In the genomic region with DNA sequence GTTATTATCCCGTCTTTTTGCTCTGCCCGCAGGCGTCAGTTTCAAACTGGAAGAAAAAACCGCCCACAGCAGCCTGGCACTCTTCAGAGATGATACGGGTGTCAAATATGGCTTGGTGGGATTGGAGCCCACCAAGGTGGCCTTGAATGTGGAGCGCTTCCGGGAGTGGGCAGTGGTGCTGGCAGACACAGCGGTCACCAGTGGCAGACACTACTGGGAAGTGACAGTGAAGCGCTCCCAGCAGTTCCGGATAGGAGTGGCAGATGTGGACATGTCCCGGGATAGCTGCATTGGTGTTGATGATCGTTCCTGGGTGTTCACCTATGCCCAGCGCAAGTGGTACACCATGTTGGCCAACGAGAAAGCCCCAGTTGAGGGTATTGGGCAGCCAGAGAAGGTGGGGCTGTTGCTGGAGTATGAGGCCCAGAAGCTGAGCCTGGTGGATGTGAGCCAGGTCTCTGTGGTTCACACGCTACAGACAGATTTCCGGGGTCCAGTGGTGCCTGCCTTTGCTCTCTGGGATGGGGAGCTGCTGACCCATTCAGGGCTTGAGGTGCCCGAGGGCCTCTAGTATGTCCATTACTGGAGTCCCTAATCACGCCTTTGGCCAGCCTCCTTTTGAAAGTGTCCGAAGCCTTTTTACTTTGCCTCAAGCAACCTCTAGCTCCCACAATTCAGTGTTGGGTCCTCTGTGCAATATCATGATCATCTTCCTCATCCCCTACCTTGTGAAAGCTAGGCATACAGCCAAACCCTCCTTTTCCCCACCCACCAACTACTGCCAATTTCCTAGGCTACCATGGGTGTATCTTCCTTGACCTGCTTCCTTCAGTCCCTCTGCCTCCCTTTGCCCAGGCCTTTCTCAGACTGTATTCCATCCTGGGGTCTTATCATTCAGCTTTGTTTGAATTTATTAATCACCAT, we compare ENCODE assay signal across 8 cellular contexts. TPM values are rescaled to one million over a fixed set of nuclear protein-coding genes. Genes with fewer than 3 reads are reported as not detected.
DNase-seq lines count a peak whose midpoint lies in the region; ATAC-seq and TF ChIP-seq lines count a peak whose summit lies in the region.

No MANE protein-coding gene starts in this region.

- ATAC-seq in GM21367 (IDR thresholded peaks at IDR 0.05; ENCODE audit: unreplicated experiment): no peak

- peaks cover 2% of the 10 kb centered on the region for H3K4me1 Mint-ChIP-seq in glutamatergic neuron (ENCODE audit: low read depth, unreplicated experiment)

- no peaks in the 10 kb centered on the region for H3K27me3 ChIP-seq in prostate gland (replicated peaks; ENCODE audit: insufficient read depth)

- H3K4me3 ChIP-seq in HEK293 (ENCODE audit: low read depth, low read length) (peak overlapping the region; percentile 88), prostate gland (peak overlapping the region; percentile 67 to 81)

- H3K36me3 ChIP-seq in HEK293 (ENCODE audit: control insufficient read depth in 2 of 2, insufficient read depth in 1 of 2, low read length in 2 of 2) (peaks cover 0 to 39% of the 10 kb centered on the region in 2 experiments; a peak in 2 of 3 replicates), prostate gland (no peaks in the 10 kb centered on the region)

- POLR2A ChIA-PET in HEK293 (lab: Yijun Ruan, JAX): interaction anchor here (0.5 to 1.8 kb wide), 5 partner anchors 19 to 126 kb away, joined by 3 to 5 read pairs (median 4); a partner anchor contains a TSS

- no peak for TF ChIP-seq POLR2A in prostate gland (IDR thresholded peaks at IDR 0.05)

- no peaks in the 10 kb centered on the region for H3K36me3 Mint-ChIP-seq in glutamatergic neuron (ENCODE audit: unreplicated experiment)

- H3K4me1 ChIP-seq in HEK293 (ENCODE audit: control insufficient read depth, insufficient read depth, low read length) (no peaks in the 10 kb centered on the region), prostate gland (replicated peaks) (peaks cover 3% of the 10 kb centered on the region)

- TF ChIP-seq CTCF in HEK293 (tag by site-specific recombination; IDR thresholded peaks at IDR 0.05) (no peak), glutamatergic neuron (IDR thresholded peaks at IDR 0.05; ENCODE audit: partially characterized antibody, unreplicated experiment) (no peak), prostate gland (IDR thresholded peaks at IDR 0.05) (no peak)

- DNase-seq in AG20443 (ENCODE audit: low spot score) (peak; percentile 24), glutamatergic neuron (no peak), prostate gland (ENCODE audit: low spot score) (no peak), NCI-H774 (lab: John Stamatoyannopoulos, UW) (no peak), NCI-H446 treated with DMSO at 0.1 percent for 48 hours (lab: John Stamatoyannopoulos, UW) (no peak)
- DNase-seq in activated CD4-positive, alpha-beta T cell treated with anti-CD3 and anti-CD28 coated beads, Interleukin-2, amount 50 U/mL, for 48 hours: peak; percentile 17 to 20

- peak overlapping the region; percentile 99 for H3K4me3 Mint-ChIP-seq in glutamatergic neuron (ENCODE audit: unreplicated experiment)

- peaks cover 10% of the 10 kb centered on the region for H3K27me3 Mint-ChIP-seq in glutamatergic neuron (ENCODE audit: unreplicated experiment)

- intact Hi-C loops in prostate gland (cut with DNase I): loop anchor here (5.0 to 10.0 kb wide), 2 partner anchors 274 to 342 kb away; a partner anchor contains a TSS

- 35% methylated on average over 19 of the region's 19 CpGs for WGBS in prostate gland

- H3K9me3 ChIP-seq in HEK293 (ENCODE audit: control insufficient read depth, insufficient read depth, low read depth, low read length): no peaks in the 10 kb centered on the region
- H3K9me3 ChIP-seq in prostate gland: no peaks in the 10 kb centered on the region

- CTCF ChIA-PET in HEK293 (lab: Yijun Ruan, JAX): interaction anchor here (0.5 to 1.3 kb wide), 9 partner anchors 22 to 648 kb away, joined by 3 to 8 read pairs (median 3); a partner anchor contains a TSS

- H3K27ac ChIP-seq in HEK293 (ENCODE audit: extremely low read depth, low read depth, low read length) (peak overlapping the region; percentile 38; the same call in 1 of the 2 replicates), prostate gland (peak overlapping the region; percentile 81 to 85)

- H3K27ac Mint-ChIP-seq in glutamatergic neuron (ENCODE audit: unreplicated experiment): peak overlapping the region; percentile 99

- H3K9me3 Mint-ChIP-seq in glutamatergic neuron (ENCODE audit: unreplicated experiment): peaks cover 6% of the 10 kb centered on the region

TF ChIP-seq in HEK293, 187 proteins besides CTCF, POLR2A, EP300 and RAD21 (continues in another document):
- TF ChIP-seq, protein P1, sequence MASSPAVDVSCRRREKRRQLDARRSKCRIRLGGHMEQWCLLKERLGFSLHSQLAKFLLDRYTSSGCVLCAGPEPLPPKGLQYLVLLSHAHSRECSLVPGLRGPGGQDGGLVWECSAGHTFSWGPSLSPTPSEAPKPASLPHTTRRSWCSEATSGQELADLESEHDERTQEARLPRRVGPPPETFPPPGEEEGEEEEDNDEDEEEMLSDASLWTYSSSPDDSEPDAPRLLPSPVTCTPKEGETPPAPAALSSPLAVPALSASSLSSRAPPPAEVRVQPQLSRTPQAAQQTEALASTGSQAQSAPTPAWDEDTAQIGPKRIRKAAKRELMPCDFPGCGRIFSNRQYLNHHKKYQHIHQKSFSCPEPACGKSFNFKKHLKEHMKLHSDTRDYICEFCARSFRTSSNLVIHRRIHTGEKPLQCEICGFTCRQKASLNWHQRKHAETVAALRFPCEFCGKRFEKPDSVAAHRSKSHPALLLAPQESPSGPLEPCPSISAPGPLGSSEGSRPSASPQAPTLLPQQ (tag by site-specific recombination; IDR thresholded peaks at IDR 0.05): no peak
- TF ChIP-seq, protein P2, sequence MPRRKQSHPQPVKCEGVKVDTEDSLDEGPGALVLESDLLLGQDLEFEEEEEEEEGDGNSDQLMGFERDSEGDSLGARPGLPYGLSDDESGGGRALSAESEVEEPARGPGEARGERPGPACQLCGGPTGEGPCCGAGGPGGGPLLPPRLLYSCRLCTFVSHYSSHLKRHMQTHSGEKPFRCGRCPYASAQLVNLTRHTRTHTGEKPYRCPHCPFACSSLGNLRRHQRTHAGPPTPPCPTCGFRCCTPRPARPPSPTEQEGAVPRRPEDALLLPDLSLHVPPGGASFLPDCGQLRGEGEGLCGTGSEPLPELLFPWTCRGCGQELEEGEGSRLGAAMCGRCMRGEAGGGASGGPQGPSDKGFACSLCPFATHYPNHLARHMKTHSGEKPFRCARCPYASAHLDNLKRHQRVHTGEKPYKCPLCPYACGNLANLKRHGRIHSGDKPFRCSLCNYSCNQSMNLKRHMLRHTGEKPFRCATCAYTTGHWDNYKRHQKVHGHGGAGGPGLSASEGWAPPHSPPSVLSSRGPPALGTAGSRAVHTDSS (tag by site-specific recombination; IDR thresholded peaks at IDR 0.05): peak; percentile 37; the same call in 1 of the 2 replicates
- TF ChIP-seq, protein P3, sequence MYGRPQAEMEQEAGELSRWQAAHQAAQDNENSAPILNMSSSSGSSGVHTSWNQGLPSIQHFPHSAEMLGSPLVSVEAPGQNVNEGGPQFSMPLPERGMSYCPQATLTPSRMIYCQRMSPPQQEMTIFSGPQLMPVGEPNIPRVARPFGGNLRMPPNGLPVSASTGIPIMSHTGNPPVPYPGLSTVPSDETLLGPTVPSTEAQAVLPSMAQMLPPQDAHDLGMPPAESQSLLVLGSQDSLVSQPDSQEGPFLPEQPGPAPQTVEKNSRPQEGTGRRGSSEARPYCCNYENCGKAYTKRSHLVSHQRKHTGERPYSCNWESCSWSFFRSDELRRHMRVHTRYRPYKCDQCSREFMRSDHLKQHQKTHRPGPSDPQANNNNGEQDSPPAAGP (tag by site-specific recombination; IDR thresholded peaks at IDR 0.05): no peak
- TF ChIP-seq, protein P4, sequence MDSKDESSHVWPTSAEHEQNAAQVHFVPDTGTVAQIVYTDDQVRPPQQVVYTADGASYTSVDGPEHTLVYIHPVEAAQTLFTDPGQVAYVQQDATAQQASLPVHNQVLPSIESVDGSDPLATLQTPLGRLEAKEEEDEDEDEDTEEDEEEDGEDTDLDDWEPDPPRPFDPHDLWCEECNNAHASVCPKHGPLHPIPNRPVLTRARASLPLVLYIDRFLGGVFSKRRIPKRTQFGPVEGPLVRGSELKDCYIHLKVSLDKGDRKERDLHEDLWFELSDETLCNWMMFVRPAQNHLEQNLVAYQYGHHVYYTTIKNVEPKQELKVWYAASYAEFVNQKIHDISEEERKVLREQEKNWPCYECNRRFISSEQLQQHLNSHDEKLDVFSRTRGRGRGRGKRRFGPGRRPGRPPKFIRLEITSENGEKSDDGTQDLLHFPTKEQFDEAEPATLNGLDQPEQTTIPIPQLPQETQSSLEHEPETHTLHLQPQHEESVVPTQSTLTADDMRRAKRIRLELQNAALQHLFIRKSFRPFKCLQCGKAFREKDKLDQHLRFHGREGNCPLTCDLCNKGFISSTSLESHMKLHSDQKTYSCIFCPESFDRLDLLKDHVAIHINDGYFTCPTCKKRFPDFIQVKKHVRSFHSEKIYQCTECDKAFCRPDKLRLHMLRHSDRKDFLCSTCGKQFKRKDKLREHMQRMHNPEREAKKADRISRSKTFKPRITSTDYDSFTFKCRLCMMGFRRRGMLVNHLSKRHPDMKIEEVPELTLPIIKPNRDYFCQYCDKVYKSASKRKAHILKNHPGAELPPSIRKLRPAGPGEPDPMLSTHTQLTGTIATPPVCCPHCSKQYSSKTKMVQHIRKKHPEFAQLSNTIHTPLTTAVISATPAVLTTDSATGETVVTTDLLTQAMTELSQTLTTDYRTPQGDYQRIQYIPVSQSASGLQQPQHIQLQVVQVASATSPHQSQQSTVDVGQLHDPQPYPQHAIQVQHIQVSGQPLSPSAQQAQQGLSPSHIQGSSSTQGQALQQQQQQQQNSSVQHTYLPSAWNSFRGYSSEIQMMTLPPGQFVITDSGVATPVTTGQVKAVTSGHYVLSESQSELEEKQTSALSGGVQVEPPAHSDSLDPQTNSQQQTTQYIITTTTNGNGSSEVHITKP (tag by site-specific recombination; IDR thresholded peaks at IDR 0.05): peak; percentile 51; the same call in 1 of the 2 replicates
- TF ChIP-seq ZNF366 (tag by site-specific recombination; conservative IDR thresholded peaks at IDR 0.05) (no peak), ZBTB17 (tag by site-specific recombination; IDR thresholded peaks at IDR 0.05) (no peak), ZNF138 (tag by site-specific recombination; IDR thresholded peaks at IDR 0.05; ENCODE audit: borderline replicate concordance) (no peak), ZNF324 (tag by site-specific recombination; IDR thresholded peaks at IDR 0.05) (no peak), ZNF426 (tag by site-specific recombination; IDR thresholded peaks at IDR 0.05) (no peak), ZNF596 (tag by site-specific recombination; IDR thresholded peaks at IDR 0.05) (no peak)

RNA-seq across cellular contexts. Expression of a gene that starts 0.9 kb away (rescaled TPM):
- 3.6 TPM for total RNA-seq in glutamatergic neuron (ENCODE audit: unreplicated experiment)
- total RNA-seq in prostate gland: 1 to 10 TPM; 2.6 to 5.1 TPM

RNA-seq across cellular contexts. Expression of a gene that starts 14.8 kb away (rescaled TPM):
- total RNA-seq in glutamatergic neuron (ENCODE audit: unreplicated experiment) (not detected), prostate gland (not detected)

RNA-seq across cellular contexts. Expression of a gene that starts 18.7 kb away (rescaled TPM):
- total RNA-seq in glutamatergic neuron (ENCODE audit: unreplicated experiment): 0.91 TPM
- total RNA-seq in prostate gland: 1 to 10 TPM; 4.1 to 6.6 TPM

RNA-seq across cellular contexts. Expression of a gene that starts 20.0 kb away (rescaled TPM):
- total RNA-seq in glutamatergic neuron (ENCODE audit: unreplicated experiment) (17.9 TPM), prostate gland (10 to 100 TPM in 1 of 2 donors, 1 to 10 TPM in 1; 8.0 to 12.3 TPM)

RNA-seq across cellular contexts. Expression of a gene that starts 52.4 kb away (rescaled TPM):
- total RNA-seq in glutamatergic neuron (ENCODE audit: unreplicated experiment): 10.2 TPM
- total RNA-seq in prostate gland: 100 to 1,000 TPM in 1 of 2 donors, 10 to 100 TPM in 1; 21.1 to 259 TPM

Comparison
In these comparisons a context has a peak if more than half of its experiments do, and no peak if none do; other contexts are left out.
1. DNase-seq: peak in AG20443 (single experiment) and activated CD4-positive, alpha-beta T cell treated with anti-CD3 and anti-CD28 coated beads, Interleukin-2, amount 50 U/mL, for 48 hours (2 of 2); none in glutamatergic neuron (single experiment), prostate gland (single experiment), NCI-H774 (single experiment) and NCI-H446 treated with DMSO at 0.1 percent for 48 hours (single experiment).